In the genomic region with DNA sequence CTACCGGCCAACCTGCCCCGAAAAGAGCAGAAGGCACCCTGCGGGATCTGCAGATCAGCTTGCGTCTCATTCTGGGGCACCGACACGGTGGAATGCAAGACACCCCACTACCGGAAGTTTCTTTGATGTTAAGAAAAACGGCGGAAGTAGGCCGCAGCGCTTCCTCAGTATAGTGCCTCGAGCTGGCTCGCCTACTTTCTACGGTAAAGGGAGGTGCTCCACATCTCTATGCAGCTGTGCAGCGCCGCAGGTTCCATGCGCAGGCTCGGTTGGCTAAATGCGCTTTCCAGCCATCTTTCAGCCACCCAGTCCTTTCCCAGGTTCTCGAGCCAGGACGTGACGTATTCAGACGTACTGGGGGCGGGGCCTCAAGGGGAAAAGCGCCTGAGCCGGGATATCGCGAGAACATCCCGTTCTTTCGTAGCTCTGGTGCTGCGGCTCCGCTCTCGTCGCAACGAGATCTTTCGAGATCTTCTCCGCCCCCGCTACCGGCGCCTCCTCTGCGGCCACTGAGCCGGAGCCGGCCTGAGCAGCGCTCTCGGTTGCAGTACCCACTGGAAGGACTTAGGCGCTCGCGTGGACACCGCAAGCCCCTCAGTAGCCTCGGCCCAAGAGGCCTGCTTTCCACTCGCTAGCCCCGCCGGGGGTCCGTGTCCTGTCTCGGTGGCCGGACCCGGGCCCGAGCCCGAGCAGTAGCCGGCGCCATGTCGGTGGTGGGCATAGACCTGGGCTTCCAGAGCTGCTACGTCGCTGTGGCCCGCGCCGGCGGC, we compare ENCODE assay signal across 1 cellular context.
TF ChIP-seq lines count a peak whose summit lies in the region.

A gene (plus strand): TSS at position 467 of the 770 bp plus-strand sequence. CDS start 238 bp downstream, at position 705.

TF ChIP-seq in HepG2, 621 proteins besides CTCF, POLR2A, EP300 and RAD21 (continued from another document and continues in another):
- TF ChIP-seq, protein P1, sequence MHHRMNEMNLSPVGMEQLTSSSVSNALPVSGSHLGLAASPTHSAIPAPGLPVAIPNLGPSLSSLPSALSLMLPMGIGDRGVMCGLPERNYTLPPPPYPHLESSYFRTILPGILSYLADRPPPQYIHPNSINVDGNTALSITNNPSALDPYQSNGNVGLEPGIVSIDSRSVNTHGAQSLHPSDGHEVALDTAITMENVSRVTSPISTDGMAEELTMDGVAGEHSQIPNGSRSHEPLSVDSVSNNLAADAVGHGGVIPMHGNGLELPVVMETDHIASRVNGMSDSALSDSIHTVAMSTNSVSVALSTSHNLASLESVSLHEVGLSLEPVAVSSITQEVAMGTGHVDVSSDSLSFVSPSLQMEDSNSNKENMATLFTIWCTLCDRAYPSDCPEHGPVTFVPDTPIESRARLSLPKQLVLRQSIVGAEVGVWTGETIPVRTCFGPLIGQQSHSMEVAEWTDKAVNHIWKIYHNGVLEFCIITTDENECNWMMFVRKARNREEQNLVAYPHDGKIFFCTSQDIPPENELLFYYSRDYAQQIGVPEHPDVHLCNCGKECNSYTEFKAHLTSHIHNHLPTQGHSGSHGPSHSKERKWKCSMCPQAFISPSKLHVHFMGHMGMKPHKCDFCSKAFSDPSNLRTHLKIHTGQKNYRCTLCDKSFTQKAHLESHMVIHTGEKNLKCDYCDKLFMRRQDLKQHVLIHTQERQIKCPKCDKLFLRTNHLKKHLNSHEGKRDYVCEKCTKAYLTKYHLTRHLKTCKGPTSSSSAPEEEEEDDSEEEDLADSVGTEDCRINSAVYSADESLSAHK (CRISPR knock-in tag; IDR thresholded peaks at IDR 0.05; ENCODE audit: borderline replicate concordance) = no peak
- TF ChIP-seq, protein P2, sequence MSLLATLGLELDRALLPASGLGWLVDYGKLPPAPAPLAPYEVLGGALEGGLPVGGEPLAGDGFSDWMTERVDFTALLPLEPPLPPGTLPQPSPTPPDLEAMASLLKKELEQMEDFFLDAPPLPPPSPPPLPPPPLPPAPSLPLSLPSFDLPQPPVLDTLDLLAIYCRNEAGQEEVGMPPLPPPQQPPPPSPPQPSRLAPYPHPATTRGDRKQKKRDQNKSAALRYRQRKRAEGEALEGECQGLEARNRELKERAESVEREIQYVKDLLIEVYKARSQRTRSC (CRISPR knock-in tag; IDR thresholded peaks at IDR 0.05; ENCODE audit: low read depth) = no peak
- TF ChIP-seq HIVEP1 (CRISPR knock-in tag; IDR thresholded peaks at IDR 0.05) (peak; percentile 79), ZSCAN9 (CRISPR knock-in tag; IDR thresholded peaks at IDR 0.05; ENCODE audit: borderline replicate concordance) (no peak; the same call in none of the 2 replicates), MTA3 (CRISPR knock-in tag; IDR thresholded peaks at IDR 0.05) (no peak), HNRNPH1 (optimal IDR thresholded peaks at IDR 0.05; ENCODE audit: low read depth, low read length) (no peak), RARG (CRISPR knock-in tag; IDR thresholded peaks at IDR 0.05; ENCODE audit: low read depth) (no peak), ZNF292 (CRISPR knock-in tag; IDR thresholded peaks at IDR 0.05; ENCODE audit: borderline replicate concordance, low read depth) (peak; percentile 8; the same call in 1 of the 2 replicates), ELF4 (CRISPR knock-in tag; IDR thresholded peaks at IDR 0.05; ENCODE audit: borderline replicate concordance) (peak; percentile 17; the same call in 1 of the 2 replicates), SP4 (CRISPR knock-in tag; IDR thresholded peaks at IDR 0.05) (peak; percentile 26; the same call in 1 of the 2 replicates), HMGA1 (CRISPR knock-in tag; conservative IDR thresholded peaks at IDR 0.05) (no peak), POLR2AphosphoS2 (IDR thresholded peaks at IDR 0.05; ENCODE audit: low read depth, low read length) (no peak), HDAC2 (CRISPR knock-in tag; IDR thresholded peaks at IDR 0.05) (no peak), SMAD3 (CRISPR knock-in tag; IDR thresholded peaks at IDR 0.05) (peak; percentile 64; the same call in 1 of the 2 replicates), NFYB (CRISPR knock-in tag; IDR thresholded peaks at IDR 0.05) (peak; percentile 3; the same call in 1 of the 2 replicates), NCOA5 (CRISPR knock-in tag; IDR thresholded peaks at IDR 0.05) (no peak), KDM4B (CRISPR knock-in tag; IDR thresholded peaks at IDR 0.05) (no peak), TAF15 (IDR thresholded peaks at IDR 0.05; ENCODE audit: low read depth, low read length, poor library complexity, severe bottlenecking) (no peak)
- TF ChIP-seq, protein P3, sequence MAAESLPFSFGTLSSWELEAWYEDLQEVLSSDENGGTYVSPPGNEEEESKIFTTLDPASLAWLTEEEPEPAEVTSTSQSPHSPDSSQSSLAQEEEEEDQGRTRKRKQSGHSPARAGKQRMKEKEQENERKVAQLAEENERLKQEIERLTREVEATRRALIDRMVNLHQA (CRISPR knock-in tag; IDR thresholded peaks at IDR 0.05) = no peak
- TF ChIP-seq, protein P4, sequence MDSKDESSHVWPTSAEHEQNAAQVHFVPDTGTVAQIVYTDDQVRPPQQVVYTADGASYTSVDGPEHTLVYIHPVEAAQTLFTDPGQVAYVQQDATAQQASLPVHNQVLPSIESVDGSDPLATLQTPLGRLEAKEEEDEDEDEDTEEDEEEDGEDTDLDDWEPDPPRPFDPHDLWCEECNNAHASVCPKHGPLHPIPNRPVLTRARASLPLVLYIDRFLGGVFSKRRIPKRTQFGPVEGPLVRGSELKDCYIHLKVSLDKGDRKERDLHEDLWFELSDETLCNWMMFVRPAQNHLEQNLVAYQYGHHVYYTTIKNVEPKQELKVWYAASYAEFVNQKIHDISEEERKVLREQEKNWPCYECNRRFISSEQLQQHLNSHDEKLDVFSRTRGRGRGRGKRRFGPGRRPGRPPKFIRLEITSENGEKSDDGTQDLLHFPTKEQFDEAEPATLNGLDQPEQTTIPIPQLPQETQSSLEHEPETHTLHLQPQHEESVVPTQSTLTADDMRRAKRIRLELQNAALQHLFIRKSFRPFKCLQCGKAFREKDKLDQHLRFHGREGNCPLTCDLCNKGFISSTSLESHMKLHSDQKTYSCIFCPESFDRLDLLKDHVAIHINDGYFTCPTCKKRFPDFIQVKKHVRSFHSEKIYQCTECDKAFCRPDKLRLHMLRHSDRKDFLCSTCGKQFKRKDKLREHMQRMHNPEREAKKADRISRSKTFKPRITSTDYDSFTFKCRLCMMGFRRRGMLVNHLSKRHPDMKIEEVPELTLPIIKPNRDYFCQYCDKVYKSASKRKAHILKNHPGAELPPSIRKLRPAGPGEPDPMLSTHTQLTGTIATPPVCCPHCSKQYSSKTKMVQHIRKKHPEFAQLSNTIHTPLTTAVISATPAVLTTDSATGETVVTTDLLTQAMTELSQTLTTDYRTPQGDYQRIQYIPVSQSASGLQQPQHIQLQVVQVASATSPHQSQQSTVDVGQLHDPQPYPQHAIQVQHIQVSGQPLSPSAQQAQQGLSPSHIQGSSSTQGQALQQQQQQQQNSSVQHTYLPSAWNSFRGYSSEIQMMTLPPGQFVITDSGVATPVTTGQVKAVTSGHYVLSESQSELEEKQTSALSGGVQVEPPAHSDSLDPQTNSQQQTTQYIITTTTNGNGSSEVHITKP (CRISPR knock-in tag; IDR thresholded peaks at IDR 0.05; ENCODE audit: low read depth) = 0 out of 2 replicates have a peak, but pooled peaks have one; percentile 48
- TF ChIP-seq, protein P5, sequence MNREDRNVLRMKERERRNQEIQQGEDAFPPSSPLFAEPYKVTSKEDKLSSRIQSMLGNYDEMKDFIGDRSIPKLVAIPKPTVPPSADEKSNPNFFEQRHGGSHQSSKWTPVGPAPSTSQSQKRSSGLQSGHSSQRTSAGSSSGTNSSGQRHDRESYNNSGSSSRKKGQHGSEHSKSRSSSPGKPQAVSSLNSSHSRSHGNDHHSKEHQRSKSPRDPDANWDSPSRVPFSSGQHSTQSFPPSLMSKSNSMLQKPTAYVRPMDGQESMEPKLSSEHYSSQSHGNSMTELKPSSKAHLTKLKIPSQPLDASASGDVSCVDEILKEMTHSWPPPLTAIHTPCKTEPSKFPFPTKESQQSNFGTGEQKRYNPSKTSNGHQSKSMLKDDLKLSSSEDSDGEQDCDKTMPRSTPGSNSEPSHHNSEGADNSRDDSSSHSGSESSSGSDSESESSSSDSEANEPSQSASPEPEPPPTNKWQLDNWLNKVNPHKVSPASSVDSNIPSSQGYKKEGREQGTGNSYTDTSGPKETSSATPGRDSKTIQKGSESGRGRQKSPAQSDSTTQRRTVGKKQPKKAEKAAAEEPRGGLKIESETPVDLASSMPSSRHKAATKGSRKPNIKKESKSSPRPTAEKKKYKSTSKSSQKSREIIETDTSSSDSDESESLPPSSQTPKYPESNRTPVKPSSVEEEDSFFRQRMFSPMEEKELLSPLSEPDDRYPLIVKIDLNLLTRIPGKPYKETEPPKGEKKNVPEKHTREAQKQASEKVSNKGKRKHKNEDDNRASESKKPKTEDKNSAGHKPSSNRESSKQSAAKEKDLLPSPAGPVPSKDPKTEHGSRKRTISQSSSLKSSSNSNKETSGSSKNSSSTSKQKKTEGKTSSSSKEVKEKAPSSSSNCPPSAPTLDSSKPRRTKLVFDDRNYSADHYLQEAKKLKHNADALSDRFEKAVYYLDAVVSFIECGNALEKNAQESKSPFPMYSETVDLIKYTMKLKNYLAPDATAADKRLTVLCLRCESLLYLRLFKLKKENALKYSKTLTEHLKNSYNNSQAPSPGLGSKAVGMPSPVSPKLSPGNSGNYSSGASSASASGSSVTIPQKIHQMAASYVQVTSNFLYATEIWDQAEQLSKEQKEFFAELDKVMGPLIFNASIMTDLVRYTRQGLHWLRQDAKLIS (CRISPR knock-in tag; IDR thresholded peaks at IDR 0.05) = no peak; the same call in 1 of the 2 replicates
- TF ChIP-seq, protein P6, sequence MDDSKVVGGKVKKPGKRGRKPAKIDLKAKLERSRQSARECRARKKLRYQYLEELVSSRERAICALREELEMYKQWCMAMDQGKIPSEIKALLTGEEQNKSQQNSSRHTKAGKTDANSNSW (CRISPR knock-in tag; IDR thresholded peaks at IDR 0.05; ENCODE audit: borderline replicate concordance) = peak; percentile 20; the same call in 1 of the 2 replicates
- TF ChIP-seq, protein P7, sequence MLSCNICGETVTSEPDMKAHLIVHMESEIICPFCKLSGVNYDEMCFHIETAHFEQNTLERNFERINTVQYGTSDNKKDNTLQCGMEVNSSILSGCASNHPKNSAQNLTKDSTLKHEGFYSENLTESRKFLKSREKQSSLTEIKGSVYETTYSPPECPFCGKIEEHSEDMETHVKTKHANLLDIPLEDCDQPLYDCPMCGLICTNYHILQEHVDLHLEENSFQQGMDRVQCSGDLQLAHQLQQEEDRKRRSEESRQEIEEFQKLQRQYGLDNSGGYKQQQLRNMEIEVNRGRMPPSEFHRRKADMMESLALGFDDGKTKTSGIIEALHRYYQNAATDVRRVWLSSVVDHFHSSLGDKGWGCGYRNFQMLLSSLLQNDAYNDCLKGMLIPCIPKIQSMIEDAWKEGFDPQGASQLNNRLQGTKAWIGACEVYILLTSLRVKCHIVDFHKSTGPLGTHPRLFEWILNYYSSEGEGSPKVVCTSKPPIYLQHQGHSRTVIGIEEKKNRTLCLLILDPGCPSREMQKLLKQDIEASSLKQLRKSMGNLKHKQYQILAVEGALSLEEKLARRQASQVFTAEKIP (CRISPR knock-in tag; IDR thresholded peaks at IDR 0.05; ENCODE audit: borderline replicate concordance) = 0 out of 2 replicates have a peak, but pooled peaks have one; percentile 54
- TF ChIP-seq, protein P8, sequence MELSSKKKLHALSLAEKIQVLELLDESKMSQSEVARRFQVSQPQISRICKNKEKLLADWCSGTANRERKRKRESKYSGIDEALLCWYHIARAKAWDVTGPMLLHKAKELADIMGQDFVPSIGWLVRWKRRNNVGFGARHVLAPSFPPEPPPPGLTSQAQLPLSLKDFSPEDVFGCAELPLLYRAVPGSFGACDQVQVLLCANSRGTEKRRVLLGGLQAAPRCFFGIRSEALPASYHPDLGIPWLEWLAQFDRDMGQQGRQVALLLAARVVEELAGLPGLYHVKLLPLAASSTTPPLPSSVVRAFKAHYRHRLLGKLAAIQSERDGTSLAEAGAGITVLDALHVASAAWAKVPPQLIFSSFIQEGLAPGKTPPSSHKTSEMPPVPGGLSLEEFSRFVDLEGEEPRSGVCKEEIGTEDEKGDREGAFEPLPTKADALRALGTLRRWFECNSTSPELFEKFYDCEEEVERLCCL (CRISPR knock-in tag; IDR thresholded peaks at IDR 0.05; ENCODE audit: borderline replicate concordance) = 0 out of 2 replicates have a peak, but pooled peaks have one; percentile 40
- TF ChIP-seq, protein P9, sequence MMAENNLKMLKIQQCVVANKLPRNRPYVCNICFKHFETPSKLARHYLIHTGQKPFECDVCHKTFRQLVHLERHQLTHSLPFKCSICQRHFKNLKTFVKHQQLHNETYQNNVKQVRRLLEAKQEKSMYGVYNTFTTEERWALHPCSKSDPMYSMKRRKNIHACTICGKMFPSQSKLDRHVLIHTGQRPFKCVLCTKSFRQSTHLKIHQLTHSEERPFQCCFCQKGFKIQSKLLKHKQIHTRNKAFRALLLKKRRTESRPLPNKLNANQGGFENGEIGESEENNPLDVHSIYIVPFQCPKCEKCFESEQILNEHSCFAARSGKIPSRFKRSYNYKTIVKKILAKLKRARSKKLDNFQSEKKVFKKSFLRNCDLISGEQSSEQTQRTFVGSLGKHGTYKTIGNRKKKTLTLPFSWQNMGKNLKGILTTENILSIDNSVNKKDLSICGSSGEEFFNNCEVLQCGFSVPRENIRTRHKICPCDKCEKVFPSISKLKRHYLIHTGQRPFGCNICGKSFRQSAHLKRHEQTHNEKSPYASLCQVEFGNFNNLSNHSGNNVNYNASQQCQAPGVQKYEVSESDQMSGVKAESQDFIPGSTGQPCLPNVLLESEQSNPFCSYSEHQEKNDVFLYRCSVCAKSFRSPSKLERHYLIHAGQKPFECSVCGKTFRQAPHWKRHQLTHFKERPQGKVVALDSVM (CRISPR knock-in tag; IDR thresholded peaks at IDR 0.05) = no peak
- TF ChIP-seq, protein P10, sequence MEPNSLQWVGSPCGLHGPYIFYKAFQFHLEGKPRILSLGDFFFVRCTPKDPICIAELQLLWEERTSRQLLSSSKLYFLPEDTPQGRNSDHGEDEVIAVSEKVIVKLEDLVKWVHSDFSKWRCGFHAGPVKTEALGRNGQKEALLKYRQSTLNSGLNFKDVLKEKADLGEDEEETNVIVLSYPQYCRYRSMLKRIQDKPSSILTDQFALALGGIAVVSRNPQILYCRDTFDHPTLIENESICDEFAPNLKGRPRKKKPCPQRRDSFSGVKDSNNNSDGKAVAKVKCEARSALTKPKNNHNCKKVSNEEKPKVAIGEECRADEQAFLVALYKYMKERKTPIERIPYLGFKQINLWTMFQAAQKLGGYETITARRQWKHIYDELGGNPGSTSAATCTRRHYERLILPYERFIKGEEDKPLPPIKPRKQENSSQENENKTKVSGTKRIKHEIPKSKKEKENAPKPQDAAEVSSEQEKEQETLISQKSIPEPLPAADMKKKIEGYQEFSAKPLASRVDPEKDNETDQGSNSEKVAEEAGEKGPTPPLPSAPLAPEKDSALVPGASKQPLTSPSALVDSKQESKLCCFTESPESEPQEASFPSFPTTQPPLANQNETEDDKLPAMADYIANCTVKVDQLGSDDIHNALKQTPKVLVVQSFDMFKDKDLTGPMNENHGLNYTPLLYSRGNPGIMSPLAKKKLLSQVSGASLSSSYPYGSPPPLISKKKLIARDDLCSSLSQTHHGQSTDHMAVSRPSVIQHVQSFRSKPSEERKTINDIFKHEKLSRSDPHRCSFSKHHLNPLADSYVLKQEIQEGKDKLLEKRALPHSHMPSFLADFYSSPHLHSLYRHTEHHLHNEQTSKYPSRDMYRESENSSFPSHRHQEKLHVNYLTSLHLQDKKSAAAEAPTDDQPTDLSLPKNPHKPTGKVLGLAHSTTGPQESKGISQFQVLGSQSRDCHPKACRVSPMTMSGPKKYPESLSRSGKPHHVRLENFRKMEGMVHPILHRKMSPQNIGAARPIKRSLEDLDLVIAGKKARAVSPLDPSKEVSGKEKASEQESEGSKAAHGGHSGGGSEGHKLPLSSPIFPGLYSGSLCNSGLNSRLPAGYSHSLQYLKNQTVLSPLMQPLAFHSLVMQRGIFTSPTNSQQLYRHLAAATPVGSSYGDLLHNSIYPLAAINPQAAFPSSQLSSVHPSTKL (CRISPR knock-in tag; IDR thresholded peaks at IDR 0.05) = peak; percentile 67
